ENCODE assay signal across 27 cellular contexts in the genomic region with DNA sequence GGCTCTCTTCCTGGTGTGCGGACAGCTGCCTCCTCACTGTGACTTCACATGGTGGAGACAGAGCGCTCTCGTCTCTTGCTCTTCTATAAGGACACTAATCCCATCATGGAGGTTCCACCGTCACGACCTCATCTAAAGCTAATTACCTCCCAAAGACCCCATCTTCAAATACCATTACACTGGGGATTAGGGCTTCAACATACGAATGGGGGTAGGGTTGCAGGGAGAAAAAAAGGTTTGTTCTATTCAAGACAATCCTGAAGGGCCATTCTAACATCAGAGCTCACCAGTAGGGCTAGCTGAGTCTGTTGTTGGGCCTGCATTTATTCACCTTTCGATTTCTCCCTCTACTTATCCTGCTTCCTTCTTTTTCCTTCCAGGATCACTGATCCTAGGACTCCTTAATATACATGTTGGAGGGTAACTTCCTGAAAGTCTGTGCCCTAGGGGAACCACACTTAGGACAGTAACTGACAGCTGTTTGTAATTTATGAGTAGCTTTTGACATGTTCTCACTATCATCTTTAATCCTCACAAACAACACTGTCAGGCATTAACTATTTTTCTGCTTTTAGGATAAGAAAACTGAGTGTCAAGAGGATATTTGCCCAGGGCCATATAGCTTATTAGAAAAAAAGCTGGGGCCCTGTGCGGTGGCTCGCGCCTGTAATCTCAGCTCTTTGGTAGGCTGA. TPM values are rescaled to one million over a fixed set of nuclear protein-coding genes. Genes with fewer than 3 reads are reported as not detected.
DNase-seq lines count a peak whose midpoint lies in the region; ATAC-seq and TF ChIP-seq lines count a peak whose summit lies in the region.
"Had no signal": no experiment of that assay in that cellular context is flagged by ENCODE, and none has a peak within 500 bp of the region (broad histone marks: within the 10 kb centered on the region; RNA-seq: fewer than 3 reads in every experiment).

No MANE protein-coding gene starts in this region.

- no peak overlapping the region for H3K14ac ChIP-seq in IMR-90 (replicated peaks; ENCODE audit: low read depth, low read length)

- TF ChIP-seq EP300 in transverse colon (IDR thresholded peaks at IDR 0.05; ENCODE audit: low read depth) = no peak

- no peak overlapping the region for H2AK9ac ChIP-seq in IMR-90 (replicated peaks; ENCODE audit: low read depth, low read length, poor library complexity)

- H3K4me3 ChIP-seq in IMR-90 (ENCODE audit: insufficient read depth, low read depth, low read length) (no peak overlapping the region), iPS-20b (ENCODE audit: low read length) (peak overlapping the region; percentile 8; the same call in 1 of the 2 replicates), smooth muscle cell (no peak overlapping the region), transverse colon (no peak overlapping the region), foreskin fibroblast (ENCODE audit: low read depth in 1 of 2, low read length in 2 of 2) (no peak overlapping the region)
- H3K4me3 ChIP-seq: ascending aorta, BLaER1, GM12878, right lobe of liver had no signal

- no peak overlapping the region for H2AK5ac ChIP-seq in IMR-90 (ENCODE audit: low read depth, low read length)

- in situ Hi-C loops in IMR-90 (cut with MboI; ENCODE audit: low sequenced_read_pairs) = no loop called here
- in situ Hi-C loops in transverse colon (cut with MboI; ENCODE audit: low pct_ligation_motif_present in 1 of 4, low pct_unique_long_range_greater_than_20kb in 1 of 4, low sequenced_read_pairs in 3 of 4) = no loop called here

- no peak for DNase-seq in IMR-90
- no peak for DNase-seq in caudate nucleus (lab: John Stamatoyannopoulos, UW)
- peak; percentile 54 for DNase-seq in superior temporal gyrus (ENCODE audit: extremely low spot score)
- no peak for DNase-seq in smooth muscle cell (lab: John Stamatoyannopoulos, UW; ENCODE audit: unreplicated experiment)
- no peak for DNase-seq in transverse colon
- DNase-seq in foreskin fibroblast = no peak
- DNase-seq: activated CD4-positive, alpha-beta T cell treated with anti-CD3 and anti-CD28 coated beads, Interleukin-2, amount 10 ng/mL, durations not matched to agents 24 days and 14 days; activated effector memory CD4-positive, alpha-beta T cell treated with Interleukin-2 at 50 U/mL for 16 hours; activated T-cell treated with anti-CD3 and anti-CD28 coated beads, Interleukin-2, amount 50 U/mL, for 1 hour; H7; Karpas-422; mammary epithelial cell; NCI-H1436; NCI-H2081; NCI-H748 treated with DMSO at 0.1 percent for 48 hours; right lobe of liver; stimulated activated CD4-positive, alpha-beta T cell treated with anti-CD3 and anti-CD28 coated beads, Interleukin-12 subunit alpha, Interleukin-12 subunit beta, amount 100 ng/mL, for 4 hours; stimulated activated CD4-positive, alpha-beta T cell treated with anti-CD3 and anti-CD28 coated beads, Interleukin-2, amount 100 ng/mL, for 48 hours; T-helper 9 cell; WERI-Rb-1 had no signal

- H3K27ac ChIP-seq in IMR-90 (ENCODE audit: insufficient read depth, low read length) = peak overlapping the region; percentile 30; the same call in 1 of the 2 replicates
- peak overlapping the region; percentile 89 for H3K27ac ChIP-seq in caudate nucleus (ENCODE audit: low read depth, low read length)
- H3K27ac ChIP-seq in iPS-20b (ENCODE audit: low read length) = peak overlapping the region; percentile 14
- H3K27ac ChIP-seq in smooth muscle cell (ENCODE audit: low read depth) = no peak overlapping the region
- H3K27ac ChIP-seq in transverse colon = no peak overlapping the region
- H3K27ac ChIP-seq: ascending aorta, BLaER1, parathyroid adenoma, right lobe of liver, WERI-Rb-1 had no signal

- TF ChIP-seq RAD21 in IMR-90 (IDR thresholded peaks at IDR 0.05; ENCODE audit: low read length) = no peak

- TF ChIP-seq POLR2A in IMR-90 (IDR thresholded peaks at IDR 0.05; ENCODE audit: low read depth, low read length) = no peak
- no peak for TF ChIP-seq POLR2A in transverse colon (IDR thresholded peaks at IDR 0.05)

- H2BK120ac ChIP-seq in IMR-90 (ENCODE audit: low read depth, low read length) = no peak overlapping the region; the same call in 1 of the 2 replicates

- intact Hi-C loops in IMR-90 (cut with micrococcal nuclease) = loop anchor here (1.0 kb wide), 1 partner anchor 46 kb away; no protein-coding TSS in a partner anchor
- intact Hi-C loops in transverse colon (cut with DNase I; ENCODE audit: low total_unique reads) = loop anchor here (5.0 kb wide), 1 partner anchor 1381 kb away; no protein-coding TSS in a partner anchor

- H2AFZ ChIP-seq in IMR-90 (replicated peaks; ENCODE audit: low read length, poor library complexity) = no peak overlapping the region
- H2AFZ ChIP-seq in smooth muscle cell (ENCODE audit: low read depth) = no peak overlapping the region
- H2AFZ ChIP-seq: parathyroid adenoma had no signal

- TF ChIP-seq CTCF in IMR-90 (conservative IDR thresholded peaks at IDR 0.05; ENCODE audit: low read depth, low read length) (no peak), smooth muscle cell (IDR thresholded peaks at IDR 0.05; ENCODE audit: borderline replicate concordance, insufficient read depth, poor library complexity, severe bottlenecking) (no peak), transverse colon (IDR thresholded peaks at IDR 0.05) (no peak), foreskin fibroblast (IDR thresholded peaks at IDR 0.05; ENCODE audit: low read depth, low read length) (no peak)

- H3K9me3 ChIP-seq in IMR-90 (ENCODE audit: control insufficient read depth, insufficient read depth, low read length) = no peaks in the 10 kb centered on the region
- no peaks in the 10 kb centered on the region for H3K9me3 ChIP-seq in iPS-20b (ENCODE audit: insufficient read depth, low read depth, low read length)
- H3K9me3 ChIP-seq in smooth muscle cell (replicated peaks; ENCODE audit: low read depth) = no peaks in the 10 kb centered on the region
- H3K9me3 ChIP-seq in transverse colon = no peaks in the 10 kb centered on the region
- H3K9me3 ChIP-seq: BLaER1, right lobe of liver, SJCRH30 had no signal

- H3K36me3 ChIP-seq in IMR-90 (ENCODE audit: control insufficient read depth, insufficient read depth, low read length) = no peaks in the 10 kb centered on the region
- no peaks in the 10 kb centered on the region for H3K36me3 ChIP-seq in iPS-20b (ENCODE audit: insufficient read depth, low read depth, low read length)
- H3K36me3 ChIP-seq in smooth muscle cell (ENCODE audit: low read depth) = no peaks in the 10 kb centered on the region
- no peaks in the 10 kb centered on the region for H3K36me3 ChIP-seq in transverse colon
- H3K36me3 ChIP-seq: ascending aorta, BLaER1, right lobe of liver, SJCRH30, WERI-Rb-1 had no signal

- no peak overlapping the region for H3K56ac ChIP-seq in IMR-90 (ENCODE audit: extremely low read depth, insufficient read depth, low read length)

- H3K4ac ChIP-seq in IMR-90 (ENCODE audit: low read depth, low read length) = no peak overlapping the region; the same call in 1 of the 2 replicates

- H3K79me1 ChIP-seq in IMR-90 (ENCODE audit: low read depth in 1 of 2, low read length in 2 of 2) = no peaks in the 10 kb centered on the region

- H3K4me2 ChIP-seq in IMR-90 (ENCODE audit: low read depth, low read length) (no peak overlapping the region), smooth muscle cell (no peak overlapping the region)
- H3K4me2 ChIP-seq: BLaER1 had no signal

- H4K20me1 ChIP-seq in IMR-90 (ENCODE audit: insufficient read depth, low read length) (no peaks in the 10 kb centered on the region), smooth muscle cell (ENCODE audit: low read depth) (no peaks in the 10 kb centered on the region)
- H4K20me1 ChIP-seq: BLaER1 had no signal

- H4K91ac ChIP-seq in IMR-90 (ENCODE audit: insufficient read depth, low read depth, low read length) = no peak overlapping the region

- peaks cover 4% of the 10 kb centered on the region; the same call in 1 of the 2 replicates for H3K9me1 ChIP-seq in IMR-90 (ENCODE audit: insufficient read depth, low read length)

- H2BK5ac ChIP-seq in IMR-90 (ENCODE audit: low read depth, low read length, poor library complexity, severe bottlenecking) = no peak overlapping the region

- dilution Hi-C loops in IMR-90 (cut with HindIII; ENCODE audit: low sequenced_read_pairs, unreplicated experiment) = no loop called here

- no peaks in the 10 kb centered on the region for H3K79me2 ChIP-seq in smooth muscle cell (ENCODE audit: low read depth)
- H3K79me2 ChIP-seq: parathyroid adenoma had no signal

- no peak overlapping the region for H4K8ac ChIP-seq in IMR-90 (ENCODE audit: low read depth in 2 of 2, low read length in 2 of 2)

- CTCF ChIA-PET in IMR-90 (lab: Yijun Ruan, JAX) = interaction anchor here (0.7 to 1.0 kb wide), 2 partner anchors 26 to 86 kb away, joined by 3 to 4 read pairs; no protein-coding TSS in a partner anchor

- H3K27me3 ChIP-seq in IMR-90 (ENCODE audit: control insufficient read depth, insufficient read depth, low read length) = no peaks in the 10 kb centered on the region
- H3K27me3 ChIP-seq in iPS-20b (ENCODE audit: insufficient read depth, low read length) = no peaks in the 10 kb centered on the region
- no peaks in the 10 kb centered on the region for H3K27me3 ChIP-seq in smooth muscle cell (ENCODE audit: low read depth)
- H3K27me3 ChIP-seq in transverse colon = no peaks in the 10 kb centered on the region
- H3K27me3 ChIP-seq: ascending aorta, BLaER1, right lobe of liver, SJCRH30 had no signal

- H3F3A ChIP-seq in smooth muscle cell (ENCODE audit: low read depth) = no peaks in the 10 kb centered on the region

- peak overlapping the region; percentile 28 for H3K18ac ChIP-seq in IMR-90 (ENCODE audit: low read depth, low read length)

- no peak overlapping the region for H2BK15ac ChIP-seq in IMR-90 (ENCODE audit: low read depth, low read length)

- H4K5ac ChIP-seq in IMR-90 (ENCODE audit: low read depth, low read length) = peak overlapping the region; percentile 19; the same call in 1 of the 2 replicates

- H3K4me1 ChIP-seq in IMR-90 (ENCODE audit: control insufficient read depth, insufficient read depth, low read length) (peaks cover 20% of the 10 kb centered on the region), iPS-20b (ENCODE audit: insufficient read depth, low read length) (peaks cover 20% of the 10 kb centered on the region; the same call in 1 of the 2 replicates), smooth muscle cell (ENCODE audit: low read depth) (peaks cover 19% of the 10 kb centered on the region), transverse colon (no peaks in the 10 kb centered on the region)
- H3K4me1 ChIP-seq: ascending aorta, BLaER1, parathyroid adenoma, right lobe of liver had no signal

- ATAC-seq in IMR-90 (ENCODE audit: low read depth) = no peak
- no peak for ATAC-seq in GM19463 (IDR thresholded peaks at IDR 0.05; ENCODE audit: unreplicated experiment)
- ATAC-seq: GM12878, right lobe of liver had no signal

- no TSS peak for BruUV-seq in IMR-90 (replicated peaks; lab: Mats Ljungman, UMichigan)

- H3K23ac ChIP-seq in IMR-90 (ENCODE audit: low read depth, low read length) = no peak overlapping the region

- no peak overlapping the region for H2BK20ac ChIP-seq in IMR-90 (ENCODE audit: low read depth, low read length)

- WGBS in IMR-90 (ENCODE audit: extremely low coverage in 2 of 2, insufficient read length in 1 of 2), 2 experiments = no CpG with 5 or more reads among the region's 10 CpGs
- WGBS in smooth muscle cell (ENCODE audit: low lambda C conversion rate) = 81% methylated on average over 10 of the region's 10 CpGs
- 77 to 91% methylated on average over 4 to 10 of the region's 10 CpGs for WGBS in transverse colon (ENCODE audit: low coverage in 1 of 2), 2 donors

- POLR2A ChIA-PET in IMR-90 (lab: Charles Lee; ENCODE audit: unreplicated experiment) = interaction anchor here (0.6 kb wide), 1 partner anchor 26 kb away, joined by 4 read pairs; no protein-coding TSS in a partner anchor

- H3K9ac ChIP-seq in IMR-90 (ENCODE audit: low read depth, low read length) (no peak overlapping the region; the same call in 1 of the 2 replicates), iPS-20b (ENCODE audit: low read depth, low read length) (no peak overlapping the region), smooth muscle cell (ENCODE audit: low read depth) (no peak overlapping the region)
- H3K9ac ChIP-seq: BLaER1, parathyroid adenoma had no signal

RNA-seq across cellular contexts. Expression of gene GTF2F2, which starts 18.8 kb away (rescaled TPM):
- total RNA-seq in IMR-90 (2012; rRNA removed) = 16.5 and 35.6 TPM in 2 replicates
- polyA plus RNA-seq in IMR-90 (2012; rRNA removed) = 19.2 and 21.0 TPM in 2 replicates
- 5.5 and 7.9 TPM in 2 replicates for polyA plus RNA-seq in IMR-90 (2012; cell fraction: cytosol; rRNA removed)
- 2.6 and 9.0 TPM in 2 replicates for polyA plus RNA-seq in IMR-90 (2012; cell fraction: nucleus; rRNA removed; ENCODE audit: low replicate concordance)
- total RNA-seq in smooth muscle cell = 25.3 and 28.1 TPM in 2 replicates
- polyA plus RNA-seq in smooth muscle cell = 11.2 and 14.6 TPM in 2 replicates
- 10 to 100 TPM in 3 of 4 donors, 1 to 10 TPM in 1; 6.8 to 23.8 (median 13.5) TPM for total RNA-seq in transverse colon

Comparison
In these comparisons a context has a peak if more than half of its experiments do, and no peak if none do; other contexts are left out.
1. H3K27ac ChIP-seq: peak in IMR-90 (single experiment), caudate nucleus (single experiment) and iPS-20b (single experiment); none in smooth muscle cell (single experiment) and transverse colon (0 of 4).